8 cellular contexts compared by ENCODE assay signal in genomic region chr7:141012044-141012685, GRCh38. TPM values are rescaled to one million over a fixed set of nuclear protein-coding genes. Genes with fewer than 3 reads are reported as not detected.
DNase-seq lines count a peak whose midpoint lies in the region; ATAC-seq and TF ChIP-seq lines count a peak whose summit lies in the region.

No MANE protein-coding gene starts in this region.

- peak overlapping the region in 2 of 3 donors; percentile 79 to 100 for H3K27ac Mint-ChIP-seq in CD4-positive, CD25-positive, alpha-beta regulatory T cell

- peak; percentile 32 to 37 for ATAC-seq in CD4-positive, CD25-positive, alpha-beta regulatory T cell (ENCODE audit: low read depth in 2 of 2)
- ATAC-seq in RWPE2 (ENCODE audit: low read depth): no peak
- ATAC-seq in GM19023 (IDR thresholded peaks at IDR 0.05; ENCODE audit: unreplicated experiment): no peak

- no peak overlapping the region for H3K4me2 ChIP-seq in KMS-11

- peaks cover 22% of the 10 kb centered on the region for H3K36me3 ChIP-seq in CD4-positive, CD25-positive, alpha-beta regulatory T cell (ENCODE audit: control insufficient read depth, insufficient read depth, low read length)
- H3K36me3 ChIP-seq in KMS-11 (ENCODE audit: insufficient read depth) (no peaks in the 10 kb centered on the region; the same call in 1 of the 2 replicates), RWPE2 (ENCODE audit: low read depth) (peaks cover 36% of the 10 kb centered on the region)

- peaks cover 19% of the 10 kb centered on the region for H3K36me3 Mint-ChIP-seq in CD4-positive, CD25-positive, alpha-beta regulatory T cell

- DNase-seq in CD4-positive, CD25-positive, alpha-beta regulatory T cell: peak; percentile 62 to 86 (median 83)
- DNase-seq in GM19238 (ENCODE audit: insufficient read length, low spot score): peak; percentile 24
- no peak for DNase-seq in RWPE2 (ENCODE audit: low spot score)
- peak; percentile 64 for DNase-seq in activated effector memory CD4-positive, alpha-beta T cell treated with Interleukin-2 at 50 U/mL for 16 hours
- peak; percentile 57 for DNase-seq in foreskin melanocyte
- peak; percentile 30 for DNase-seq in pulmonary artery endothelial cell (ENCODE audit: low read depth, low spot score)

- no peak overlapping the region for H3K9ac ChIP-seq in KMS-11

- H2AFZ ChIP-seq in KMS-11 (ENCODE audit: low read depth): no peak overlapping the region

- peaks cover 9% of the 10 kb centered on the region; the same call in 1 of the 2 replicates for H3K79me2 ChIP-seq in KMS-11 (ENCODE audit: insufficient read depth, low read depth)

- peaks cover 6% of the 10 kb centered on the region for H3K27me3 ChIP-seq in CD4-positive, CD25-positive, alpha-beta regulatory T cell (ENCODE audit: control insufficient read depth, insufficient read depth, low read length)
- H3K27me3 ChIP-seq in KMS-11 (ENCODE audit: insufficient read depth, low read depth) (no peaks in the 10 kb centered on the region), RWPE2 (ENCODE audit: insufficient read depth, poor library complexity, severe bottlenecking) (no peaks in the 10 kb centered on the region)

- H4K20me1 ChIP-seq in KMS-11 (ENCODE audit: insufficient read depth): no peaks in the 10 kb centered on the region

- TF ChIP-seq CTCF in KMS-11 (conservative IDR thresholded peaks at IDR 0.05; ENCODE audit: low read depth, low read length) (peak; percentile 86), RWPE2 (IDR thresholded peaks at IDR 0.05; ENCODE audit: poor library complexity, severe bottlenecking) (peak; percentile 73)

- peaks cover 12% of the 10 kb centered on the region for H3K27me3 Mint-ChIP-seq in CD4-positive, CD25-positive, alpha-beta regulatory T cell

- peak overlapping the region; percentile 39 to 95 (median 82) for H3K4me3 Mint-ChIP-seq in CD4-positive, CD25-positive, alpha-beta regulatory T cell

- peak overlapping the region; percentile 15 for H3K27ac ChIP-seq in CD4-positive, CD25-positive, alpha-beta regulatory T cell (ENCODE audit: insufficient read depth, low read length, poor library complexity, severe bottlenecking)
- H3K27ac ChIP-seq in KMS-11: no peak overlapping the region; the same call in 1 of the 2 replicates
- H3K27ac ChIP-seq in RWPE2 (ENCODE audit: poor library complexity, severe bottlenecking): no peak overlapping the region

- H3K9me3 Mint-ChIP-seq in CD4-positive, CD25-positive, alpha-beta regulatory T cell: peaks cover 0 to 6% (median 1%) of the 10 kb centered on the region in 7 donors

- no peak overlapping the region for H3K4me3 ChIP-seq in CD4-positive, CD25-positive, alpha-beta regulatory T cell (ENCODE audit: low read depth, low read length)
- H3K4me3 ChIP-seq in KMS-11 (IDR thresholded peaks at IDR 0.05; ENCODE audit: insufficient read depth, low read depth, low read length) (no peak overlapping the region), RWPE2 (ENCODE audit: severe bottlenecking) (no peak overlapping the region)

- H3K4me1 Mint-ChIP-seq in CD4-positive, CD25-positive, alpha-beta regulatory T cell: peaks cover 8 to 47% (median 33%) of the 10 kb centered on the region in 4 donors

- H3K9me3 ChIP-seq in CD4-positive, CD25-positive, alpha-beta regulatory T cell (ENCODE audit: control insufficient read depth in 2 of 2, low read length in 2 of 2): peaks cover 3 to 6% of the 10 kb centered on the region in 2 experiments
- no peaks in the 10 kb centered on the region for H3K9me3 ChIP-seq in RWPE2 (ENCODE audit: severe bottlenecking)

- peaks cover 18% of the 10 kb centered on the region for H3K4me1 ChIP-seq in CD4-positive, CD25-positive, alpha-beta regulatory T cell (ENCODE audit: control insufficient read depth, insufficient read depth, low read length, poor library complexity, severe bottlenecking)
- peaks cover 28% of the 10 kb centered on the region for H3K4me1 ChIP-seq in KMS-11 (ENCODE audit: low read depth, poor library complexity, severe bottlenecking)
- peaks cover 5% of the 10 kb centered on the region for H3K4me1 ChIP-seq in RWPE2 (ENCODE audit: insufficient read depth, poor library complexity, severe bottlenecking)

RNA-seq across cellular contexts. Expression of gene MRPS33, which starts 2.6 kb away (rescaled TPM):
- 26.2 TPM for total RNA-seq in CD4-positive, CD25-positive, alpha-beta regulatory T cell
- polyA plus RNA-seq in CD4-positive, CD25-positive, alpha-beta regulatory T cell: 10 to 100 TPM; 85.6 to 97.4 (median 96.3) TPM
- 25.0 and 31.2 TPM in 2 replicates for total RNA-seq in pulmonary artery endothelial cell

Comparison
In these comparisons a context has a peak if more than half of its experiments do, and no peak if none do; other contexts are left out.
1. ATAC-seq: peak in CD4-positive, CD25-positive, alpha-beta regulatory T cell (2 of 2); none in RWPE2 (single experiment) and GM19023 (single experiment).